In genomic region chr4:94939791-94940530, GRCh38 we compare ENCODE assay signal across 28 cellular contexts.
A peak's percentile ranks its signal among the peaks of the same experiment; 100 is the strongest.
DNase-seq lines count a peak whose midpoint lies in the region; ATAC-seq and FAIRE-seq lines count a peak whose summit lies in the region.
"Had no signal": no experiment of that assay in that cellular context is flagged by ENCODE, and none has a peak within 500 bp of the region (broad histone marks: within the 10 kb centered on the region; RNA-seq: fewer than 3 reads in every experiment).

No MANE protein-coding gene starts in this region.

- H2AFZ ChIP-seq in neuronal stem cell (ENCODE audit: low read length): no peak overlapping the region

- no peak overlapping the region for H2AK5ac ChIP-seq in neuronal stem cell (ENCODE audit: low read depth, low read length)

- H3K36me3 ChIP-seq in neuronal stem cell (replicated peaks in 1 of 2; ENCODE audit: control insufficient read depth in 2 of 2, insufficient read depth in 2 of 2, low read length in 2 of 2): no peaks in the 10 kb centered on the region
- no peaks in the 10 kb centered on the region for H3K36me3 ChIP-seq in CD8-positive, alpha-beta memory T cell (ENCODE audit: insufficient read depth, low read length)
- H3K36me3 ChIP-seq: colonic mucosa, esophagus squamous epithelium, HAP-1, prostate gland had no signal

- H4K91ac ChIP-seq in neuronal stem cell (ENCODE audit: low read depth, low read length, poor library complexity): no peak overlapping the region

- H3K23ac ChIP-seq in neuronal stem cell (ENCODE audit: low read depth, low read length, poor library complexity): no peak overlapping the region

- CTCF ChIA-PET in CD8-positive, alpha-beta memory T cell (lab: Charles Lee): no interaction called here

- H3K4me3 Mint-ChIP-seq in CD8-positive, alpha-beta memory T cell: no peak overlapping the region
- H3K4me3 Mint-ChIP-seq: activated CD4-positive, alpha-beta T cell treated with anti-CD3 and anti-CD28 coated beads for 36 hours; CD4-positive, alpha-beta memory T cell; IgD-negative memory B cell had no signal

- H3K4me1 ChIP-seq in neuronal stem cell (ENCODE audit: control insufficient read depth in 2 of 2, insufficient read depth in 1 of 2, low read depth in 1 of 2, low read length in 2 of 2): peaks cover 2 to 5% of the 10 kb centered on the region in 2 donors
- no peaks in the 10 kb centered on the region for H3K4me1 ChIP-seq in CD8-positive, alpha-beta memory T cell (ENCODE audit: insufficient read depth, low read length)
- H3K4me1 ChIP-seq: colonic mucosa, esophagus squamous epithelium, prostate gland had no signal

- H2BK120ac ChIP-seq in neuronal stem cell (ENCODE audit: low read depth, low read length): no peak overlapping the region

- no peak overlapping the region for H3K9ac ChIP-seq in neuronal stem cell (ENCODE audit: low read depth, low read length, poor library complexity)

- H3K27me3 ChIP-seq in neuronal stem cell (ENCODE audit: control insufficient read depth in 3 of 3, insufficient read depth in 3 of 3, low read depth in 1 of 3, low read length in 3 of 3): no peaks in the 10 kb centered on the region
- H3K27me3 ChIP-seq in CD8-positive, alpha-beta memory T cell (ENCODE audit: insufficient read depth, low read length, poor library complexity, severe bottlenecking): no peaks in the 10 kb centered on the region
- H3K27me3 ChIP-seq: colonic mucosa, esophagus squamous epithelium had no signal

- no peak overlapping the region for H3K14ac ChIP-seq in neuronal stem cell (ENCODE audit: low read length)

- H3K36me3 Mint-ChIP-seq in CD8-positive, alpha-beta memory T cell: no peaks in the 10 kb centered on the region
- H3K36me3 Mint-ChIP-seq: CD4-positive, alpha-beta memory T cell; IgD-negative memory B cell had no signal

- WGBS in neuronal stem cell (ENCODE audit: extremely low coverage in 2 of 2, insufficient read length in 2 of 2, insufficient replicate concordance in 1 of 2), 2 donors: no CpG with 5 or more reads among the region's 2 CpGs

- DNase-seq in DMS 273 (lab: John Stamatoyannopoulos, UW; ENCODE audit: unreplicated experiment) (peak; percentile 34), DMS 273 treated with DMSO at 0.1 percent for 48 hours (lab: John Stamatoyannopoulos, UW) (no peak), NCI-H69 (lab: John Stamatoyannopoulos, UW) (peak; percentile 32), neuronal stem cell (ENCODE audit: low spot score) (no peak)
- no peak for DNase-seq in CD8-positive, alpha-beta memory T cell
- DNase-seq: activated CD4-positive, alpha-beta T cell treated with anti-CD3 and anti-CD28 coated beads for 36 hours; activated CD8-positive, alpha-beta memory T cell treated with anti-CD3 and anti-CD28 coated beads for 24 hours; activated gamma-delta T cell; activated T-cell treated with anti-CD3 and anti-CD28 coated beads, Interleukin-2, amount 50 U/mL, for 1 hour; AML-193; CD4-positive, alpha-beta memory T cell; colonic mucosa; effector memory CD4-positive, alpha-beta T cell; esophagus squamous epithelium; glutamatergic neuron; kidney; NCI-H2081; NCI-H524 treated with DMSO at 0.1 percent for 48 hours; trophoblast cell had no signal

- H4K8ac ChIP-seq in neuronal stem cell (ENCODE audit: low read depth, low read length): no peak overlapping the region

- no peak overlapping the region for H3K4ac ChIP-seq in neuronal stem cell (ENCODE audit: low read length)

- no peak overlapping the region for H3K27ac Mint-ChIP-seq in CD8-positive, alpha-beta memory T cell
- H3K27ac Mint-ChIP-seq: activated CD4-positive, alpha-beta T cell treated with anti-CD3 and anti-CD28 coated beads for 36 hours; CD4-positive, alpha-beta memory T cell; IgD-negative memory B cell had no signal

- POLR2A ChIA-PET in CD8-positive, alpha-beta memory T cell (lab: Charles Lee): no interaction called here

- H3K27me3 Mint-ChIP-seq in CD8-positive, alpha-beta memory T cell: peaks cover 0 to 8% of the 10 kb centered on the region in 2 donors
- H3K27me3 Mint-ChIP-seq: activated CD4-positive, alpha-beta T cell treated with anti-CD3 and anti-CD28 coated beads for 36 hours; IgD-negative memory B cell had no signal

- H3K18ac ChIP-seq in neuronal stem cell (ENCODE audit: low read length): no peak overlapping the region

- ATAC-seq in GM21737 (IDR thresholded peaks at IDR 0.05; ENCODE audit: unreplicated experiment) (no peak), HG02759 (IDR thresholded peaks at IDR 0.05; ENCODE audit: unreplicated experiment) (no peak)
- ATAC-seq: activated CD4-positive, alpha-beta T cell treated with anti-CD3 and anti-CD28 coated beads for 36 hours had no signal

- H2BK12ac ChIP-seq in neuronal stem cell (ENCODE audit: low read length): no peak overlapping the region

- H3K4me3 ChIP-seq in neuronal stem cell (ENCODE audit: low read length in 2 of 2): no peak overlapping the region
- no peak overlapping the region for H3K4me3 ChIP-seq in CD8-positive, alpha-beta memory T cell (ENCODE audit: low read length)
- H3K4me3 ChIP-seq: colonic mucosa, esophagus squamous epithelium, HAP-1, lung, prostate gland, SK-N-MC had no signal

- peak; percentile 59 for FAIRE-seq in endometrium (lab: Jason Lieb, UNC)
- FAIRE-seq: kidney had no signal

- no peak overlapping the region for H2BK5ac ChIP-seq in neuronal stem cell (ENCODE audit: low read length)

- no peaks in the 10 kb centered on the region for H3K79me1 ChIP-seq in neuronal stem cell (ENCODE audit: low read depth, low read length)

- no peak overlapping the region for H3K4me2 ChIP-seq in neuronal stem cell (ENCODE audit: insufficient read depth, low read length, poor library complexity, severe bottlenecking)

- peaks cover 0 to 2% (median 0%) of the 10 kb centered on the region in 5 donors for H3K9me3 Mint-ChIP-seq in CD8-positive, alpha-beta memory T cell
- H3K9me3 Mint-ChIP-seq: CD4-positive, alpha-beta memory T cell; IgD-negative memory B cell had no signal

- H2BK15ac ChIP-seq in neuronal stem cell (ENCODE audit: low read length): no peak overlapping the region

- no peaks in the 10 kb centered on the region for H3K4me1 Mint-ChIP-seq in CD8-positive, alpha-beta memory T cell
- H3K4me1 Mint-ChIP-seq: activated CD4-positive, alpha-beta T cell treated with anti-CD3 and anti-CD28 coated beads for 36 hours; CD4-positive, alpha-beta memory T cell; IgD-negative memory B cell had no signal

- peak overlapping the region; percentile 13 for H3K27ac ChIP-seq in neuronal stem cell (replicated peaks; ENCODE audit: low read length)
- no peak overlapping the region for H3K27ac ChIP-seq in CD8-positive, alpha-beta memory T cell (ENCODE audit: low read depth, low read length)
- H3K27ac ChIP-seq: 22Rv1, colonic mucosa, esophagus squamous epithelium, prostate gland, SK-N-MC had no signal

- no peaks in the 10 kb centered on the region for H3K9me3 ChIP-seq in neuronal stem cell (replicated peaks in 1 of 2; ENCODE audit: control insufficient read depth in 2 of 2, insufficient read depth in 1 of 2, low read depth in 1 of 2, low read length in 2 of 2)
- no peaks in the 10 kb centered on the region for H3K9me3 ChIP-seq in CD8-positive, alpha-beta memory T cell (ENCODE audit: low read length)
- H3K9me3 ChIP-seq: colonic mucosa, esophagus squamous epithelium, HAP-1, prostate gland had no signal

Comparison
In these comparisons a context has a peak if more than half of its experiments do, and no peak if none do; other contexts are left out.
1. DNase-seq: peak in DMS 273 (single experiment) and NCI-H69 (single experiment); none in DMS 273 treated with DMSO at 0.1 percent for 48 hours (single experiment), neuronal stem cell (single experiment) and CD8-positive, alpha-beta memory T cell (0 of 5).